In the genomic region with DNA sequence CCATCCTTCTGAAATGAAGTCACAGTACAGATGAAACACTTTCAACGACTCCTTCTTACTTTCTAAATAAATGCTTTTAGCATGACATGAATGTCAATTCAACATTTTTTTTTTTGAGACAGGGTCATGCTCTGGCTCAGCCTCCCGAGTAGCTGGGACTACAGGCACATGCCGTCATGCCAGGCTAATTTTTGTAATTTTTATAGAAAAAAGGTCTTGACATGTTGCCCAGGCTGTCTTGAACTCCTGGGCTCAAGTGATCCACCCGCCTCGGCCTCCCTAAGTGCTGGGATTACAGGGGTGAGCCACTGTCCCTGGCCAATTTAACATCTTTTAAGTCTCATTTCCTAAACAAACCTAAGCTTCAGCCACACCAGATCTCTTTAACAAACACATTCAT, we compare ENCODE assay signal across 19 cellular contexts. TPM values are rescaled to one million over a fixed set of nuclear protein-coding genes. Genes with fewer than 3 reads are reported as not detected.
"Had no signal": no experiment of that assay in that cellular context is flagged by ENCODE, and none has a peak within 500 bp of the region (broad histone marks: within the 10 kb centered on the region; RNA-seq: fewer than 3 reads in every experiment).

No MANE protein-coding gene starts in this region.

- H3K27ac ChIP-seq: cardiac muscle cell, coronary artery, neutrophil had no signal

- H3K27me3 ChIP-seq: cardiac muscle cell, neutrophil had no signal

- H3K9me3 Mint-ChIP-seq: activated T-cell treated with anti-CD3 and anti-CD28 coated beads, Interleukin-2, amount 50 U/mL, for 4 hours; stimulated activated memory B cell treated with anti-CD40 and anti-IgM and Interleukin-4, amounts not matched to agents 10 μg/mL and 1 μg/mL and 100 μg/mL, for 72 hours; type B pancreatic cell had no signal

- DNase-seq: activated CD4-positive, alpha-beta T cell treated with anti-CD3 and anti-CD28 coated beads, Interleukin-2, amount 50 U/mL, for 4 hours; activated gamma-delta T cell treated with Interleukin-2 at 50 U/mL for 16 hours; activated naive CD8-positive, alpha-beta T cell treated with anti-CD3 and anti-CD28 coated beads, Interleukin-2, amount 50 U/mL, for 24 hours; activated T-cell treated with anti-CD3 and anti-CD28 coated beads, Interleukin-2, amount 50 U/mL, for 4 hours; effector CD4-positive, alpha-beta T cell; hippocampal formation; kidney glomerular epithelial cell; mesendoderm; small intestine had no signal

- ATAC-seq: activated naive CD8-positive, alpha-beta T cell treated with anti-CD3 and anti-CD28 coated beads, Interleukin-2, amount 50 U/mL, for 24 hours; activated T-cell treated with anti-CD3 and anti-CD28 coated beads, Interleukin-2, amount 50 U/mL, for 4 hours; SK-N-SH treated with all-trans-retinoic acid at 6 μM for 48 hours; stimulated activated memory B cell treated with anti-CD40 and anti-IgM and Interleukin-4, amounts not matched to agents 10 μg/mL and 1 μg/mL and 100 μg/mL, for 72 hours had no signal

- H3K4me3 ChIP-seq: cardiac muscle cell, coronary artery had no signal

- H3K27me3 Mint-ChIP-seq: activated naive CD8-positive, alpha-beta T cell treated with anti-CD3 and anti-CD28 coated beads, Interleukin-2, amount 50 U/mL, for 24 hours; stimulated activated memory B cell treated with anti-CD40 and anti-IgM and Interleukin-4, amounts not matched to agents 10 μg/mL and 1 μg/mL and 100 μg/mL, for 72 hours; type B pancreatic cell had no signal

- H3K36me3 ChIP-seq: cardiac muscle cell, neutrophil had no signal

- H3K4me3 Mint-ChIP-seq: activated naive CD8-positive, alpha-beta T cell treated with anti-CD3 and anti-CD28 coated beads, Interleukin-2, amount 50 U/mL, for 24 hours; activated T-cell treated with anti-CD3 and anti-CD28 coated beads, Interleukin-2, amount 50 U/mL, for 4 hours; stimulated activated memory B cell treated with anti-CD40 and anti-IgM and Interleukin-4, amounts not matched to agents 10 μg/mL and 1 μg/mL and 100 μg/mL, for 72 hours; type B pancreatic cell had no signal

- H3K9me3 ChIP-seq: neutrophil had no signal

- H3K27ac Mint-ChIP-seq: activated naive CD8-positive, alpha-beta T cell treated with anti-CD3 and anti-CD28 coated beads, Interleukin-2, amount 50 U/mL, for 24 hours; stimulated activated memory B cell treated with anti-CD40 and anti-IgM and Interleukin-4, amounts not matched to agents 10 μg/mL and 1 μg/mL and 100 μg/mL, for 72 hours; type B pancreatic cell had no signal

RNA-seq across cellular contexts. Expression of gene CELA1, which starts 28.4 kb away (rescaled TPM):
- total RNA-seq: activated T-cell treated with anti-CD3 and anti-CD28 coated beads, Interleukin-2, amount 50 U/mL, for 4 hours; cardiac muscle cell; epithelial cell of proximal tubule; glomerular endothelial cell; liver; subcutaneous adipose tissue had no signal

RNA-seq across cellular contexts. Expression of gene BIN2, which starts 50.9 kb away (rescaled TPM):
- total RNA-seq: cardiac muscle cell, epithelial cell of proximal tubule, glomerular endothelial cell had no signal
